1 cellular context compared by ENCODE assay signal in the genomic region with DNA sequence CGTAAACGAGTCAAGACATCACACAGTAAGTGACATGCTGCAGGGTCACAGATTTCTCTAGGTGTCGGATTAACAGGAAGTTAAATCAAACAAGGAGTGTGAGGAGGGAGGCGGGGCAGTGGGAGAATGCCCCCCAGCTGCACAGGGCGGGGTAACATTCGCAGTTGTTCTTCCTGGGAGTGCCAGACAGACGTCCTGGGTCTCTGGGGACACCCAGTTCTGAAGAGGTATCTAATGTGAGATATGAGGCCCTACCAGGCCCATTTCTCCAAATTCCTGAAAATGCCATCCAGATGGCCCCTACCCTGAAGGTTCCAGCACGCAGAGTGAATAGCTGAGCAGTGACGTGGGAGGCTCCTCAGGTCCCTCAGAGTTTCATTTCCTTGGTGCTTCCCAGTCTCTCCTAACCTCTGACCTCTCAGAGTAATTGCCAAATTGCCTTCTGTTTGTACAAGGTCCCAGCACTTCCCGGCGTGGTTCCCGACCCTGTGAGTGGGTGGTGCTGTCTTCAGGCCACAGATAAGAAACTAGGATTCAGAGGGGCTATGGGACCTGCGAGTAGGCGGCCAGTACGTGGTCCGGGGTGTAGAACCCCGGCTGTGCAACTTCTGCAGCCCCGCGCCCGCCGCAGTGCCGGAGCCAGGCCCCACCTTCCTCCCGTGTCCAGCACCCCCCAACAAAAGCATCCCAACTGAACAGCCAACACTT.
TF ChIP-seq lines count a peak whose summit lies in the region.

No MANE protein-coding gene starts in this region.

TF ChIP-seq in GM23338, 12 proteins besides CTCF, POLR2A, EP300 and RAD21 (continued from another document):
- TF ChIP-seq, protein P1, sequence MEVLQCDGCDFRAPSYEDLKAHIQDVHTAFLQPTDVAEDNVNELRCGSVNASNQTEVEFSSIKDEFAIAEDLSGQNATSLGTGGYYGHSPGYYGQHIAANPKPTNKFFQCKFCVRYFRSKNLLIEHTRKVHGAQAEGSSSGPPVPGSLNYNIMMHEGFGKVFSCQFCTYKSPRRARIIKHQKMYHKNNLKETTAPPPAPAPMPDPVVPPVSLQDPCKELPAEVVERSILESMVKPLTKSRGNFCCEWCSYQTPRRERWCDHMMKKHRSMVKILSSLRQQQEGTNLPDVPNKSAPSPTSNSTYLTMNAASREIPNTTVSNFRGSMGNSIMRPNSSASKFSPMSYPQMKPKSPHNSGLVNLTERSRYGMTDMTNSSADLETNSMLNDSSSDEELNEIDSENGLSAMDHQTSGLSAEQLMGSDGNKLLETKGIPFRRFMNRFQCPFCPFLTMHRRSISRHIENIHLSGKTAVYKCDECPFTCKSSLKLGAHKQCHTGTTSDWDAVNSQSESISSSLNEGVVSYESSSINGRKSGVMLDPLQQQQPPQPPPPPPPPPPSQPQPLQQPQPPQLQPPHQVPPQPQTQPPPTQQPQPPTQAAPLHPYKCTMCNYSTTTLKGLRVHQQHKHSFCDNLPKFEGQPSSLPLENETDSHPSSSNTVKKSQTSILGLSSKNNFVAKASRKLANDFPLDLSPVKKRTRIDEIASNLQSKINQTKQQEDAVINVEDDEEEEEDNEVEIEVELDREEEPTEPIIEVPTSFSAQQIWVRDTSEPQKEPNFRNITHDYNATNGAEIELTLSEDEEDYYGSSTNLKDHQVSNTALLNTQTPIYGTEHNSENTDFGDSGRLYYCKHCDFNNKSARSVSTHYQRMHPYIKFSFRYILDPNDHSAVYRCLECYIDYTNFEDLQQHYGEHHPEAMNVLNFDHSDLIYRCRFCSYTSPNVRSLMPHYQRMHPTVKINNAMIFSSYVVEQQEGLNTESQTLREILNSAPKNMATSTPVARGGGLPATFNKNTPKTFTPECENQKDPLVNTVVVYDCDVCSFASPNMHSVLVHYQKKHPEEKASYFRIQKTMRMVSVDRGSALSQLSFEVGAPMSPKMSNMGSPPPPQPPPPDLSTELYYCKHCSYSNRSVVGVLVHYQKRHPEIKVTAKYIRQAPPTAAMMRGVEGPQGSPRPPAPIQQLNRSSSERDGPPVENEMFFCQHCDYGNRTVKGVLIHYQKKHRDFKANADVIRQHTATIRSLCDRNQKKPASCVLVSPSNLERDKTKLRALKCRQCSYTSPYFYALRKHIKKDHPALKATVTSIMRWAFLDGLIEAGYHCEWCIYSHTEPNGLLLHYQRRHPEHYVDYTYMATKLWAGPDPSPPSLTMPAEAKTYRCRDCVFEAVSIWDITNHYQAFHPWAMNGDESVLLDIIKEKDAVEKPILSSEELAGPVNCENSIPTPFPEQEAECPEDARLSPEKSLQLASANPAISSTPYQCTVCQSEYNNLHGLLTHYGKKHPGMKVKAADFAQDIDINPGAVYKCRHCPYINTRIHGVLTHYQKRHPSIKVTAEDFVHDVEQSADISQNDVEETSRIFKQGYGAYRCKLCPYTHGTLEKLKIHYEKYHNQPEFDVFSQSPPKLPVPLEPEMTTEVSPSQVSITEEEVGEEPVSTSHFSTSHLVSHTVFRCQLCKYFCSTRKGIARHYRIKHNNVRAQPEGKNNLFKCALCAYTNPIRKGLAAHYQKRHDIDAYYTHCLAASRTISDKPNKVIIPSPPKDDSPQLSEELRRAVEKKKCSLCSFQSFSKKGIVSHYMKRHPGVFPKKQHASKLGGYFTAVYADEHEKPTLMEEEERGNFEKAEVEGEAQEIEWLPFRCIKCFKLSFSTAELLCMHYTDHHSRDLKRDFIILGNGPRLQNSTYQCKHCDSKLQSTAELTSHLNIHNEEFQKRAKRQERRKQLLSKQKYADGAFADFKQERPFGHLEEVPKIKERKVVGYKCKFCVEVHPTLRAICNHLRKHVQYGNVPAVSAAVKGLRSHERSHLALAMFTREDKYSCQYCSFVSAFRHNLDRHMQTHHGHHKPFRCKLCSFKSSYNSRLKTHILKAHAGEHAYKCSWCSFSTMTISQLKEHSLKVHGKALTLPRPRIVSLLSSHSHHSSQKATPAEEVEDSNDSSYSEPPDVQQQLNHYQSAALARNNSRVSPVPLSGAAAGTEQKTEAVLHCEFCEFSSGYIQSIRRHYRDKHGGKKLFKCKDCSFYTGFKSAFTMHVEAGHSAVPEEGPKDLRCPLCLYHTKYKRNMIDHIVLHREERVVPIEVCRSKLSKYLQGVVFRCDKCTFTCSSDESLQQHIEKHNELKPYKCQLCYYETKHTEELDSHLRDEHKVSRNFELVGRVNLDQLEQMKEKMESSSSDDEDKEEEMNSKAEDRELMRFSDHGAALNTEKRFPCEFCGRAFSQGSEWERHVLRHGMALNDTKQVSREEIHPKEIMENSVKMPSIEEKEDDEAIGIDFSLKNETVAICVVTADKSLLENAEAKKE (CRISPR knock-in tag; IDR thresholded peaks at IDR 0.05) = no peak
